ENCODE assay signal across 8 cellular contexts in genomic region chr16:69424053-69424934, GRCh38. TPM values are rescaled to one million over a fixed set of nuclear protein-coding genes. Genes with fewer than 3 reads are reported as not detected.
DNase-seq lines count a peak whose midpoint lies in the region; ATAC-seq and TF ChIP-seq lines count a peak whose summit lies in the region.

CYB5B (plus strand) TSS chr16:69424619; CDS start chr16:69424684, 65 bp downstream.

- ATAC-seq in DND-41 (ENCODE audit: insufficient read depth, low read depth) = peak; percentile 96
- ATAC-seq in naive B cell (ENCODE audit: low read depth in 2 of 2) = peak; percentile 93 to 94
- ATAC-seq in stimulated activated memory B cell treated with anti-CD40 and anti-IgM and Interleukin-4, amounts not matched to agents 10 μg/mL and 1 μg/mL and 100 μg/mL, for 72 hours = peak; percentile 99

- DNase-seq in DND-41 (peak; percentile 98), GM23248 (peak; percentile 99), Kasumi-1 (lab: John Stamatoyannopoulos, UW) (peak; percentile 99 to 100), RPMI7951 (ENCODE audit: low read depth) (peak; percentile 98), fibroblast of gingiva (ENCODE audit: low read depth) (peak; percentile 97), naive B cell (peak; percentile 96)
- peak; percentile 91 for DNase-seq in activated T-helper 1 cell treated with anti-CD3 and anti-CD28 coated beads, Interleukin-12 subunit alpha, Interleukin-12 subunit beta, Interleukin-2, Interleukin-4 antibody, amounts not matched to agents 30 ng/mL and 10 ng/mL and 1 ng/mL, durations not matched to agents 14 hours and 24 hours and 36 hours (ENCODE audit: low spot score)

- peak within 1 kb of the TSS; percentile 90 for H3K27ac Mint-ChIP-seq in activated T-helper 1 cell treated with anti-CD3 and anti-CD28 coated beads, Interleukin-12 subunit alpha, Interleukin-12 subunit beta, Interleukin-2, Interleukin-4 antibody, amounts not matched to agents 30 ng/mL and 10 ng/mL and 1 ng/mL, durations not matched to agents 14 hours and 24 hours and 36 hours
- peak within 1 kb of the TSS; percentile 55 to 98 (median 95) for H3K27ac Mint-ChIP-seq in naive B cell
- peak within 1 kb of the TSS; percentile 89 for H3K27ac Mint-ChIP-seq in stimulated activated memory B cell treated with anti-CD40 and anti-IgM and Interleukin-4, amounts not matched to agents 10 μg/mL and 1 μg/mL and 100 μg/mL, for 72 hours

- H3K4me2 ChIP-seq in DND-41 (ENCODE audit: insufficient read depth, low read length) (peak within 1 kb of the TSS; percentile 79), GM23248 (ENCODE audit: unreplicated experiment) (peak within 1 kb of the TSS; percentile 89)

- H3K9me3 Mint-ChIP-seq in activated T-helper 1 cell treated with anti-CD3 and anti-CD28 coated beads, Interleukin-12 subunit alpha, Interleukin-12 subunit beta, Interleukin-2, Interleukin-4 antibody, amounts not matched to agents 30 ng/mL and 10 ng/mL and 1 ng/mL, durations not matched to agents 14 hours and 24 hours and 36 hours = peaks cover 12% of the 10 kb centered on the region
- H3K9me3 Mint-ChIP-seq in naive B cell = peaks cover 4 to 13% (median 6%) of the 10 kb centered on the region in 7 donors
- peaks cover 9% of the 10 kb centered on the region for H3K9me3 Mint-ChIP-seq in stimulated activated memory B cell treated with anti-CD40 and anti-IgM and Interleukin-4, amounts not matched to agents 10 μg/mL and 1 μg/mL and 100 μg/mL, for 72 hours

- H4K20me1 ChIP-seq in DND-41 (ENCODE audit: insufficient read depth, low read length) (no peaks in the 10 kb centered on the region), GM23248 (ENCODE audit: insufficient read depth) (no peaks in the 10 kb centered on the region)

- H3F3A ChIP-seq in GM23248 (ENCODE audit: insufficient read depth) = no peaks in the 10 kb centered on the region

- H3K27me3 ChIP-seq in DND-41 (ENCODE audit: insufficient read depth, low read length, poor library complexity) = no peaks in the 10 kb centered on the region
- no peaks in the 10 kb centered on the region for H3K27me3 ChIP-seq in GM23248 (replicated peaks; ENCODE audit: insufficient read depth)

- H2AFZ ChIP-seq in DND-41 (ENCODE audit: low read depth, low read length) = peak within 1 kb of the TSS; percentile 93
- H2AFZ ChIP-seq in GM23248 = peak within 1 kb of the TSS; percentile 98

- peak within 1 kb of the TSS; percentile 92 for H3K4me3 Mint-ChIP-seq in activated T-helper 1 cell treated with anti-CD3 and anti-CD28 coated beads, Interleukin-12 subunit alpha, Interleukin-12 subunit beta, Interleukin-2, Interleukin-4 antibody, amounts not matched to agents 30 ng/mL and 10 ng/mL and 1 ng/mL, durations not matched to agents 14 hours and 24 hours and 36 hours
- H3K4me3 Mint-ChIP-seq in naive B cell = peak within 1 kb of the TSS; percentile 95 to 99 (median 97)
- H3K4me3 Mint-ChIP-seq in stimulated activated memory B cell treated with anti-CD40 and anti-IgM and Interleukin-4, amounts not matched to agents 10 μg/mL and 1 μg/mL and 100 μg/mL, for 72 hours = peak within 1 kb of the TSS; percentile 92

- peaks cover 26% of the 10 kb centered on the region for H3K36me3 Mint-ChIP-seq in activated T-helper 1 cell treated with anti-CD3 and anti-CD28 coated beads, Interleukin-12 subunit alpha, Interleukin-12 subunit beta, Interleukin-2, Interleukin-4 antibody, amounts not matched to agents 30 ng/mL and 10 ng/mL and 1 ng/mL, durations not matched to agents 14 hours and 24 hours and 36 hours (ENCODE audit: low read depth)
- H3K36me3 Mint-ChIP-seq in naive B cell = peaks cover 13 to 19% of the 10 kb centered on the region in 2 donors
- peaks cover 15% of the 10 kb centered on the region for H3K36me3 Mint-ChIP-seq in stimulated activated memory B cell treated with anti-CD40 and anti-IgM and Interleukin-4, amounts not matched to agents 10 μg/mL and 1 μg/mL and 100 μg/mL, for 72 hours

- in situ Hi-C loops in GM23248 (cut with MboI) = no loop called here

- H3K4me1 ChIP-seq in DND-41 (ENCODE audit: insufficient read depth, low read length) (peaks cover 29% of the 10 kb centered on the region), GM23248 (ENCODE audit: insufficient read depth) (peaks cover 5% of the 10 kb centered on the region)

- peaks cover 26% of the 10 kb centered on the region for H3K36me3 ChIP-seq in DND-41 (ENCODE audit: insufficient read depth, low read length)
- peaks cover 12% of the 10 kb centered on the region; the same call in 1 of the 2 replicates for H3K36me3 ChIP-seq in GM23248 (ENCODE audit: low read depth)

- TF ChIP-seq CTCF in DND-41 (IDR thresholded peaks at IDR 0.05; ENCODE audit: borderline replicate concordance, extremely low read depth, low read length, poor library complexity, severe bottlenecking) = no peak

- no peaks in the 10 kb centered on the region for H3K9me2 ChIP-seq in GM23248 (ENCODE audit: insufficient read depth)

- peaks cover 25% of the 10 kb centered on the region for H3K4me1 Mint-ChIP-seq in activated T-helper 1 cell treated with anti-CD3 and anti-CD28 coated beads, Interleukin-12 subunit alpha, Interleukin-12 subunit beta, Interleukin-2, Interleukin-4 antibody, amounts not matched to agents 30 ng/mL and 10 ng/mL and 1 ng/mL, durations not matched to agents 14 hours and 24 hours and 36 hours (ENCODE audit: low read depth)
- H3K4me1 Mint-ChIP-seq in naive B cell = peaks cover 25 to 46% (median 27%) of the 10 kb centered on the region in 3 donors
- H3K4me1 Mint-ChIP-seq in stimulated activated memory B cell treated with anti-CD40 and anti-IgM and Interleukin-4, amounts not matched to agents 10 μg/mL and 1 μg/mL and 100 μg/mL, for 72 hours = peaks cover 25% of the 10 kb centered on the region

- H3K79me2 ChIP-seq in DND-41 (ENCODE audit: insufficient read depth, low read length) = peaks cover 48% of the 10 kb centered on the region
- peaks cover 53% of the 10 kb centered on the region for H3K79me2 ChIP-seq in GM23248 (ENCODE audit: insufficient read depth)

- H3K9me3 ChIP-seq in DND-41 (ENCODE audit: insufficient read depth, low read length, severe bottlenecking) (no peaks in the 10 kb centered on the region), GM23248 (ENCODE audit: low read depth) (no peaks in the 10 kb centered on the region)

- intact Hi-C loops in activated T-helper 1 cell treated with anti-CD3 and anti-CD28 coated beads, Interleukin-12 subunit alpha, Interleukin-12 subunit beta, Interleukin-2, Interleukin-4 antibody, amounts not matched to agents 30 ng/mL and 10 ng/mL and 1 ng/mL, durations not matched to agents 14 hours and 24 hours and 36 hours (cut with micrococcal nuclease) = loop anchor here (1.0 to 2.0 kb wide), 8 partner anchors 14 to 140 kb away; partner anchors contain the start of gene PDF

- 3 to 6% methylated on average over 39 to 40 of the region's 40 CpGs for WGBS in GM23248 (ENCODE audit: low coverage in 1 of 2, low lambda C conversion rate in 2 of 2, missing lambda C conversion rate in 2 of 2), 2 experiments

- H3K4me3 ChIP-seq in DND-41 (ENCODE audit: low read depth in 1 of 2, low read length in 2 of 2) (peak within 1 kb of the TSS; percentile 61 to 64), GM23248 (peak within 1 kb of the TSS; percentile 84)

- H3K27ac ChIP-seq in DND-41 (ENCODE audit: low read length) = peak within 1 kb of the TSS; percentile 87
- H3K27ac ChIP-seq in GM23248 = peak within 1 kb of the TSS; percentile 48

- H3K27me3 Mint-ChIP-seq in activated T-helper 1 cell treated with anti-CD3 and anti-CD28 coated beads, Interleukin-12 subunit alpha, Interleukin-12 subunit beta, Interleukin-2, Interleukin-4 antibody, amounts not matched to agents 30 ng/mL and 10 ng/mL and 1 ng/mL, durations not matched to agents 14 hours and 24 hours and 36 hours (ENCODE audit: insufficient read depth) = no peaks in the 10 kb centered on the region
- H3K27me3 Mint-ChIP-seq in naive B cell = no peaks in the 10 kb centered on the region
- H3K27me3 Mint-ChIP-seq in stimulated activated memory B cell treated with anti-CD40 and anti-IgM and Interleukin-4, amounts not matched to agents 10 μg/mL and 1 μg/mL and 100 μg/mL, for 72 hours = no peaks in the 10 kb centered on the region

- H3K9ac ChIP-seq in DND-41 (ENCODE audit: low read depth, low read length) (peak within 1 kb of the TSS; percentile 71), GM23248 (peak within 1 kb of the TSS; percentile 80)

RNA-seq across cellular contexts. Expression of gene CYB5B, which starts in this region (rescaled TPM):
- 47.1 and 60.8 TPM in 2 replicates for total RNA-seq in GM23248 (2014; rRNA removed; shearing (Covaris generic))
- polyA plus RNA-seq in GM23248 (2016; fragmentation: Nextera tagmentation; extraction: Ambion mirVana) (115 and 123 TPM in 2 replicates), naive B cell (ENCODE audit: low read depth in 6 of 6) (100 to 1,000 TPM in 5 of 6 donors, 10 to 100 TPM in 1; 68.3 to 107 (median 103) TPM)
- total RNA-seq in RPMI7951 (2014; rRNA removed; shearing (Covaris generic)) = 111 and 166 TPM in 2 replicates
- 157 and 166 TPM in 2 replicates for total RNA-seq in activated T-helper 1 cell treated with anti-CD3 and anti-CD28 coated beads, Interleukin-12 subunit alpha, Interleukin-12 subunit beta, Interleukin-2, Interleukin-4 antibody, amounts not matched to agents 30 ng/mL and 10 ng/mL and 1 ng/mL, durations not matched to agents 14 hours and 24 hours and 36 hours

Comparison
In these comparisons a context has a peak if more than half of its experiments do, and no peak if none do; other contexts are left out.
1. Peak in every context shown above with its lines: DNase-seq, ATAC-seq, H3K4me3 ChIP-seq and H3K27ac ChIP-seq.